11 cellular contexts compared by ENCODE assay signal in the genomic region with DNA sequence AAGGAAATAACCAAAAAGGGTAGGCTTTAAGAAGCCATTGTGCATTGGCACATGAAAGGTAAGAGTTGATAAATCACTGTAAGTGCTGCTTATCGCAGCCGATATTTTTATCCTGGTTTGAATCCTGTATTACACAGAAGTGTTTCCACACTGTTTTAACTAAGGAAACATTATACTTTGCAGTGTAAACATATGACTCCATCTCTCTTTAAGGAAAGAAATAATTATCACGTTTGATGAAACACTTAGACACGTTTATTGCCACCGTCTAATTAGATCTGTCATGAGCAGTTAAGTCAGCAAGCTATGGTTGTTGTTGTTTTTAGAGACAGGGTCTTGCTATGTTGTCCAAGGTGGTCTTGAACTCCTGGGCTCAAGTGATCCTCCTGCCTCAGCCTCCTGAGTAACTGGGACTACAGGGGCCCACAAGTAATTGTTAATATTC.
DNase-seq lines count a peak whose midpoint lies in the region; ATAC-seq and TF ChIP-seq lines count a peak whose summit lies in the region.
"Had no signal": no experiment of that assay in that cellular context is flagged by ENCODE, and none has a peak within 500 bp of the region (broad histone marks: within the 10 kb centered on the region; RNA-seq: fewer than 3 reads in every experiment).

No MANE protein-coding gene starts in this region.

- peaks cover 67% of the 10 kb centered on the region for H3K4me1 Mint-ChIP-seq in activated T-cell treated with anti-CD3 and anti-CD28 coated beads, Interleukin-2, amount 50 U/mL, for 4 hours (ENCODE audit: low read depth)

- H3K79me2 ChIP-seq in SU-DHL-6 (ENCODE audit: insufficient read depth, low read length) = peaks cover 62% of the 10 kb centered on the region

- H3K4me3 Mint-ChIP-seq in activated T-cell treated with anti-CD3 and anti-CD28 coated beads, Interleukin-2, amount 50 U/mL, for 4 hours = peak overlapping the region; percentile 100

- H2AFZ ChIP-seq in SU-DHL-6 (ENCODE audit: low read depth, low read length, severe bottlenecking) = no peak overlapping the region

- no peaks in the 10 kb centered on the region for H3K9me3 ChIP-seq in SU-DHL-6 (ENCODE audit: insufficient read depth, low read length)
- H3K9me3 ChIP-seq in iPS-20b (ENCODE audit: insufficient read depth, low read depth, low read length) = no peaks in the 10 kb centered on the region
- no peaks in the 10 kb centered on the region for H3K9me3 ChIP-seq in tibial artery
- H3K9me3 ChIP-seq in WERI-Rb-1 (ENCODE audit: severe bottlenecking) = no peaks in the 10 kb centered on the region

- DNase-seq in activated T-cell treated with anti-CD3 and anti-CD28 coated beads, Interleukin-2, amount 50 U/mL, for 4 hours = no peak
- DNase-seq in activated T-cell treated with anti-CD3 and anti-CD28 coated beads for 4 hours = no peak
- DNase-seq in tibial artery = no peak
- DNase-seq in COLO668 (lab: John Stamatoyannopoulos, UW; ENCODE audit: unreplicated experiment) = no peak
- DNase-seq in WERI-Rb-1 = no peak
- no peak for DNase-seq in T-helper 9 cell
- DNase-seq: amniotic stem cell, COR-L47 had no signal

- peaks cover 16% of the 10 kb centered on the region for H3K36me3 Mint-ChIP-seq in activated T-cell treated with anti-CD3 and anti-CD28 coated beads, Interleukin-2, amount 50 U/mL, for 4 hours (ENCODE audit: insufficient read depth)

- no peaks in the 10 kb centered on the region for H3K36me3 ChIP-seq in SU-DHL-6 (ENCODE audit: low read length)
- no peaks in the 10 kb centered on the region for H3K36me3 ChIP-seq in iPS-20b (ENCODE audit: insufficient read depth, low read depth, low read length)
- no peaks in the 10 kb centered on the region for H3K36me3 ChIP-seq in tibial artery
- H3K36me3 ChIP-seq in WERI-Rb-1 = peaks cover 4% of the 10 kb centered on the region; the same call in 1 of the 2 replicates

- H3K27ac ChIP-seq in SU-DHL-6 (ENCODE audit: low read depth, low read length) (peak overlapping the region; percentile 96), iPS-20b (ENCODE audit: low read length) (no peak overlapping the region), tibial artery (peak overlapping the region; percentile 94 to 97), WERI-Rb-1 (no peak overlapping the region)
- H3K27ac ChIP-seq: SK-N-MC had no signal

- H3F3A ChIP-seq in SU-DHL-6 (ENCODE audit: insufficient read depth) = peaks cover 38% of the 10 kb centered on the region

- peak overlapping the region; percentile 88 for H3K9ac ChIP-seq in SU-DHL-6 (ENCODE audit: low read length)
- H3K9ac ChIP-seq in iPS-20b (ENCODE audit: low read depth, low read length) = no peak overlapping the region

- no peaks in the 10 kb centered on the region for H3K27me3 Mint-ChIP-seq in activated T-cell treated with anti-CD3 and anti-CD28 coated beads, Interleukin-2, amount 50 U/mL, for 4 hours (ENCODE audit: low read depth)

- intact Hi-C loops in tibial artery (cut with DNase I; ENCODE audit: low total_unique reads) = no loop called here

- H3K27me3 ChIP-seq in SU-DHL-6 (ENCODE audit: low read length) = no peaks in the 10 kb centered on the region
- peaks cover 21% of the 10 kb centered on the region; the same call in 1 of the 2 replicates for H3K27me3 ChIP-seq in iPS-20b (ENCODE audit: insufficient read depth, low read length)
- H3K27me3 ChIP-seq in tibial artery = no peaks in the 10 kb centered on the region
- no peaks in the 10 kb centered on the region for H3K27me3 ChIP-seq in WERI-Rb-1 (ENCODE audit: insufficient read depth, low read depth, severe bottlenecking)

- no peaks in the 10 kb centered on the region for H3K9me3 Mint-ChIP-seq in activated T-cell treated with anti-CD3 and anti-CD28 coated beads, Interleukin-2, amount 50 U/mL, for 4 hours

- H3K4me3 ChIP-seq in SU-DHL-6 (ENCODE audit: insufficient read depth, low read length, poor library complexity, severe bottlenecking) (peak overlapping the region; percentile 79), iPS-20b (ENCODE audit: low read length) (peak overlapping the region; percentile 94; the same call in 1 of the 2 replicates), tibial artery (peak overlapping the region; percentile 89 to 94), WERI-Rb-1 (ENCODE audit: low read depth, low read length) (no peak overlapping the region)

- TF ChIP-seq CTCF in SU-DHL-6 (IDR thresholded peaks at IDR 0.05; ENCODE audit: insufficient read depth, low read length, poor library complexity, severe bottlenecking) = no peak
- no peak for TF ChIP-seq CTCF in tibial artery (IDR thresholded peaks at IDR 0.05)
- TF ChIP-seq CTCF in WERI-Rb-1 (IDR thresholded peaks at IDR 0.05; ENCODE audit: low read depth, low read length) = no peak

- no peaks in the 10 kb centered on the region for H4K20me1 ChIP-seq in SU-DHL-6 (ENCODE audit: low read depth, low read length)

- peaks cover 10% of the 10 kb centered on the region; the same call in 1 of the 2 replicates for H3K4me1 ChIP-seq in iPS-20b (ENCODE audit: insufficient read depth, low read length)
- H3K4me1 ChIP-seq in tibial artery = peaks cover 0 to 63% (median 40%) of the 10 kb centered on the region in 4 donors

- H3K9me2 ChIP-seq in SU-DHL-6 (replicated peaks; ENCODE audit: insufficient read depth, low read length) = no peaks in the 10 kb centered on the region

- H3K4me2 ChIP-seq in SU-DHL-6 (ENCODE audit: low read depth, low read length, poor library complexity, severe bottlenecking) = peak overlapping the region; percentile 85

- ATAC-seq in activated T-cell treated with anti-CD3 and anti-CD28 coated beads, Interleukin-2, amount 50 U/mL, for 4 hours = no peak

Comparison
In these comparisons a context has a peak if more than half of its experiments do, and no peak if none do; other contexts are left out.
1. H3K27ac ChIP-seq: peak in SU-DHL-6 (single experiment) and tibial artery (2 of 2); none in iPS-20b (single experiment) and WERI-Rb-1 (single experiment).